In genomic region chr12:14802961-14803829, GRCh38 we compare ENCODE assay signal across 8 cellular contexts. TPM values are rescaled to one million over a fixed set of nuclear protein-coding genes. Genes with fewer than 3 reads are reported as not detected.
DNase-seq lines count a peak whose midpoint lies in the region; ATAC-seq and TF ChIP-seq lines count a peak whose summit lies in the region.

Gene C12orf60, plus strand, starts transcription at chr12:14803670. Its CDS starts 19,266 bp downstream, at chr12:14822936.
Gene WBP11, minus strand, starts transcription at chr12:14803478. Its CDS starts 2,095 bp downstream, at chr12:14801383.

- H3K4me1 ChIP-seq in PC-3 (ENCODE audit: insufficient read depth, low read length) (peaks cover 10% of the 10 kb centered on the region; the same call in 1 of the 2 replicates), mucosa of rectum (ENCODE audit: control insufficient read depth in 2 of 2, insufficient read depth in 2 of 2, low read length in 2 of 2) (peaks cover 3 to 8% of the 10 kb centered on the region in 2 donors)

- intact Hi-C loops in PC-3 (cut with micrococcal nuclease) = loop anchor here (1.0 to 10.0 kb wide), 3 partner anchors 26 to 78 kb away; a partner anchor contains a TSS

- H3K79me2 ChIP-seq in PC-3 (ENCODE audit: low read length) = peaks cover 48% of the 10 kb centered on the region

- no peaks in the 10 kb centered on the region for H3K27me3 Mint-ChIP-seq in activated T-cell treated with anti-CD3 and anti-CD28 coated beads, Interleukin-2, amount 50 U/mL, for 24 hours

- peak within 1 kb of the TSS; percentile 96 for H2AFZ ChIP-seq in PC-3 (ENCODE audit: low read length)

- ATAC-seq in GM21723 (IDR thresholded peaks at IDR 0.05; ENCODE audit: unreplicated experiment) = peak; percentile 99
- peak; percentile 99 for ATAC-seq in PC-3
- ATAC-seq in esophagus mucosa = peak; percentile 100

- H3K27ac Mint-ChIP-seq in activated T-cell treated with anti-CD3 and anti-CD28 coated beads, Interleukin-2, amount 50 U/mL, for 24 hours = no peak within 1 kb of the TSS

- H3K4me3 Mint-ChIP-seq in activated T-cell treated with anti-CD3 and anti-CD28 coated beads, Interleukin-2, amount 50 U/mL, for 24 hours = no peak within 1 kb of the TSS

- H3F3A ChIP-seq in PC-3 (ENCODE audit: low read length, unreplicated experiment) = no peaks in the 10 kb centered on the region

- BruUV-seq in PC-3 (replicated peaks; lab: Mats Ljungman, UMichigan) = TSS peak; percentile 65

- H3K27me3 ChIP-seq in PC-3 (ENCODE audit: low read length) = no peaks in the 10 kb centered on the region
- H3K27me3 ChIP-seq in mucosa of rectum (ENCODE audit: control insufficient read depth in 2 of 2, insufficient read depth in 2 of 2, low read length in 2 of 2) = no peaks in the 10 kb centered on the region

- H3K9me2 ChIP-seq in PC-3 (replicated peaks; ENCODE audit: low read length) = no peaks in the 10 kb centered on the region

- H3K9ac ChIP-seq in PC-3 (ENCODE audit: low read length) = peak within 1 kb of the TSS; percentile 92
- peak within 1 kb of the TSS; percentile 96 for H3K9ac ChIP-seq in mucosa of rectum (ENCODE audit: low read depth in 1 of 2, low read length in 2 of 2)

- H3K36me3 Mint-ChIP-seq in activated T-cell treated with anti-CD3 and anti-CD28 coated beads, Interleukin-2, amount 50 U/mL, for 24 hours (ENCODE audit: low read depth) = peaks cover 18% of the 10 kb centered on the region

- H3K36me3 ChIP-seq in PC-3 (ENCODE audit: low read depth, low read length) (peaks cover 20% of the 10 kb centered on the region), mucosa of rectum (ENCODE audit: control insufficient read depth in 2 of 2, insufficient read depth in 2 of 2, low read length in 2 of 2) (peaks cover 6 to 16% of the 10 kb centered on the region in 2 donors)

- H3K4me2 ChIP-seq in PC-3 (ENCODE audit: low read length) = peak within 1 kb of the TSS; percentile 91

- H3K9me3 ChIP-seq in PC-3 (ENCODE audit: low read length) (no peaks in the 10 kb centered on the region), mucosa of rectum (ENCODE audit: control insufficient read depth in 2 of 2, low read length in 2 of 2) (no peaks in the 10 kb centered on the region)

- POLR2A ChIA-PET in PC-3 (lab: Charles Lee; ENCODE audit: unreplicated experiment) = interaction anchor here (0.5 to 1.2 kb wide), 6 partner anchors 28 to 1104 kb away, joined by 3 to 9 read pairs (median 3); partner anchors contain the start of gene EPS8

- H3K4me3 ChIP-seq in PC-3 (ENCODE audit: low read length) (peak within 1 kb of the TSS; percentile 96), mucosa of rectum (ENCODE audit: low read length in 2 of 2) (peak within 1 kb of the TSS; percentile 98)

- peaks cover 16% of the 10 kb centered on the region for H4K20me1 ChIP-seq in PC-3 (ENCODE audit: low read length)

- peak within 1 kb of the TSS; percentile 37 for H3K27ac ChIP-seq in PC-3 (ENCODE audit: low read length)
- peak within 1 kb of the TSS; percentile 84 to 87 for H3K27ac ChIP-seq in mucosa of rectum (ENCODE audit: low read depth in 2 of 2, low read length in 2 of 2)

- H3K4me1 Mint-ChIP-seq in activated T-cell treated with anti-CD3 and anti-CD28 coated beads, Interleukin-2, amount 50 U/mL, for 24 hours (ENCODE audit: low read depth) = peaks cover 35% of the 10 kb centered on the region

- CTCF ChIA-PET in PC-3 (lab: Charles Lee) = interaction anchor here (0.6 to 1.5 kb wide), 4 partner anchors 32 to 195 kb away, joined by 3 to 20 read pairs (median 6); a partner anchor contains a TSS

- no peaks in the 10 kb centered on the region for H3K9me3 Mint-ChIP-seq in activated T-cell treated with anti-CD3 and anti-CD28 coated beads, Interleukin-2, amount 50 U/mL, for 24 hours

- DNase-seq in DMS79 (lab: John Stamatoyannopoulos, UW) = peak; percentile 98
- DNase-seq in KBM-7 = peak; percentile 98
- DNase-seq in PC-3 = peak; percentile 97
- DNase-seq in activated T-cell treated with anti-CD3 and anti-CD28 coated beads, Interleukin-2, amount 50 U/mL, for 24 hours = peak; percentile 84
- DNase-seq in stimulated activated CD8-positive, alpha-beta memory T cell treated with anti-CD3 and anti-CD28 coated beads, Interleukin-4, amount 100 ng/mL, for 4 hours (ENCODE audit: low read depth in 2 of 2, low spot score in 1 of 2) = peak; percentile 73

- TF ChIP-seq CTCF in PC-3 (conservative IDR thresholded peaks at IDR 0.05; ENCODE audit: low read depth, low read length) = no peak

- in situ Hi-C loops in KBM-7 (cut with MboI; ENCODE audit: low pct_unique_long_range_greater_than_20kb, low sequenced_read_pairs) = no loop called here

RNA-seq across cellular contexts. Expression of gene C12orf60, which starts in this region (rescaled TPM):
- 0.29 and 0.47 TPM in 2 replicates for total RNA-seq in PC-3 (2014; rRNA removed)
- total RNA-seq in esophagus mucosa = 0.76 TPM

RNA-seq across cellular contexts. Expression of gene WBP11, which starts in this region (rescaled TPM):
- 20.0 and 21.4 TPM in 2 replicates for total RNA-seq in PC-3 (2014; rRNA removed)
- 28.5 TPM for total RNA-seq in esophagus mucosa

Comparison
In these comparisons a context has a peak if more than half of its experiments do, and no peak if none do; other contexts are left out.
1. Peak in every context shown above with its lines: DNase-seq, ATAC-seq, H3K4me3 ChIP-seq and H3K27ac ChIP-seq.